19 cellular contexts compared by ENCODE assay signal in genomic region chr5:160181965-160182622, GRCh38. TPM values are rescaled to one million over a fixed set of nuclear protein-coding genes. Genes with fewer than 3 reads are reported as not detected.
DNase-seq lines count a peak whose midpoint lies in the region; ATAC-seq, FAIRE-seq and TF ChIP-seq lines count a peak whose summit lies in the region.
"Had no signal": no experiment of that assay in that cellular context is flagged by ENCODE, and none has a peak within 500 bp of the region (broad histone marks: within the 10 kb centered on the region; RNA-seq: fewer than 3 reads in every experiment).

No MANE protein-coding gene starts in this region.

- POLR2A ChIA-PET in RWPE1 (lab: Yijun Ruan, JAX; ENCODE audit: low non-redundant PET), result no interaction called here

- no peak for FAIRE-seq in GM12892 (lab: Jason Lieb, UNC)

- TF ChIP-seq CTCF in HFF-Myc (IDR thresholded peaks at IDR 0.05; ENCODE audit: low read depth, low read length, missing control alignments) (no peak), RWPE1 (conservative IDR thresholded peaks at IDR 0.05; ENCODE audit: low read depth) (no peak)

- CTCF ChIA-PET in RWPE1 (lab: Yijun Ruan, JAX), result interaction anchor here (0.5 kb wide), 1 partner anchor 138 kb away, joined by 3 read pairs; no protein-coding TSS in a partner anchor

- H3K27ac ChIP-seq in RWPE1, result no peak overlapping the region
- H3K27ac ChIP-seq: body of pancreas, tibial artery had no signal

- ATAC-seq in HG03342 (IDR thresholded peaks at IDR 0.05; ENCODE audit: unreplicated experiment) (no peak), GM18873 (IDR thresholded peaks at IDR 0.05; ENCODE audit: low FRiP score, unreplicated experiment) (no peak)
- ATAC-seq: body of pancreas had no signal

- DNase-seq in COLO668 (lab: John Stamatoyannopoulos, UW; ENCODE audit: unreplicated experiment), result peak; percentile 6
- peak; percentile 11 for DNase-seq in HFF-Myc (ENCODE audit: extremely low read depth, low read depth)
- peak; percentile 30 for DNase-seq in RWPE1 (ENCODE audit: low spot score)
- DNase-seq in glomerular visceral epithelial cell (ENCODE audit: extremely low spot score), result peak; percentile 48
- no peak for DNase-seq in UCSD-AML1 (lab: John Stamatoyannopoulos, UW; ENCODE audit: unreplicated experiment)
- no peak for DNase-seq in GM12892 (ENCODE audit: insufficient read length)
- DNase-seq: activated CD4-positive, alpha-beta T cell treated with anti-CD3 and anti-CD28 coated beads for 48 hours; activated naive CD8-positive, alpha-beta T cell treated with anti-CD3 and anti-CD28 coated beads for 36 hours; body of pancreas; CD4-positive, CD25-positive, alpha-beta regulatory T cell; immature natural killer cell; NCI-H1105; NCI-H2081 treated with DMSO at 0.1 percent for 48 hours; NCI-H510A treated with DMSO at 0.1 percent for 48 hours; stimulated activated CD4-positive, alpha-beta T cell treated with anti-CD3 and anti-CD28 coated beads, Interleukin-4, amount 100 ng/mL, for 1 hour; tibial artery had no signal

- TF ChIP-seq POLR2A in GM12892 (IDR thresholded peaks at IDR 0.05; ENCODE audit: low read depth, low read length), result no peak

- no peak overlapping the region for H3K4me3 ChIP-seq in HFF-Myc (replicated peaks; ENCODE audit: low read depth, low read length)
- H3K4me3 ChIP-seq: body of pancreas, tibial artery had no signal

RNA-seq across cellular contexts. Expression of gene FABP6, which starts 47.2 kb away (rescaled TPM):
- polyA plus RNA-seq in GM12892 (2012; ENCODE audit: missing spikeins), result 5.4 TPM
- polyA plus RNA-seq: AG04450; CD4-positive, CD25-positive, alpha-beta regulatory T cell; immature natural killer cell had no signal

Comparison
In these comparisons a context has a peak if more than half of its experiments do, and no peak if none do; other contexts are left out.
1. DNase-seq: peak in COLO668 (single experiment), HFF-Myc (single experiment), RWPE1 (single experiment) and glomerular visceral epithelial cell (single experiment); none in UCSD-AML1 (single experiment) and GM12892 (single experiment).